Comparison of ENCODE assay signal across 13 cellular contexts in genomic region chr4:46442963-46443362, GRCh38. TPM values are rescaled to one million over a fixed set of nuclear protein-coding genes. Genes with fewer than 3 reads are reported as not detected.
"Had no signal": no experiment of that assay in that cellular context is flagged by ENCODE, and none has a peak within 500 bp of the region (broad histone marks: within the 10 kb centered on the region; RNA-seq: fewer than 3 reads in every experiment).

No MANE protein-coding gene starts in this region.

- H3K4me1 ChIP-seq: right atrium auricular region, transverse colon had no signal

- DNase-seq: activated CD4-positive, CD25-positive, alpha-beta regulatory T cell treated with anti-CD3 and anti-CD28 coated beads, Interleukin-2, amount 50 U/mL, for 72 hours; activated naive CD4-positive, alpha-beta T cell treated with anti-CD3 and anti-CD28 coated beads, Interleukin-2, amount 50 U/mL, for 16 hours; activated T-cell treated with anti-CD3 and anti-CD28 coated beads for 4 hours; cerebellar nuclear complex; effector memory CD4-positive, alpha-beta T cell; nephron progenitor cell; stimulated activated CD4-positive, alpha-beta T cell treated with anti-CD3 and anti-CD28 coated beads, Interleukin-15, amount 100 ng/mL, for 24 hours; stimulated activated CD4-positive, alpha-beta T cell treated with anti-CD3 and anti-CD28 coated beads, Interleukin-4, amount 100 ng/mL, for 24 hours; stimulated activated naive CD4-positive, alpha-beta T cell; substantia nigra; transverse colon had no signal

- H3K9me3 ChIP-seq: right atrium auricular region, transverse colon had no signal

- H3K27ac ChIP-seq: right atrium auricular region, transverse colon had no signal

- H3K36me3 ChIP-seq: right atrium auricular region, transverse colon had no signal

- H3K4me3 ChIP-seq: right atrium auricular region, transverse colon had no signal

- H3K27me3 ChIP-seq: right atrium auricular region, transverse colon had no signal

RNA-seq across cellular contexts. Expression of gene GABRA2, which starts 53.0 kb away (rescaled TPM):
- total RNA-seq: epithelial cell of proximal tubule had no signal
